In genomic region chr17:68600881-68601564, GRCh38 we compare ENCODE assay signal across 1 cellular context.
TF ChIP-seq lines count a peak whose summit lies in the region.

FAM20A (minus strand) TSS chr17:68601367; CDS start chr17:68600666, 701 bp downstream.

TF ChIP-seq in HEK293, 187 proteins besides CTCF, POLR2A, EP300 and RAD21 (continued from another document):
- TF ChIP-seq, protein P1, sequence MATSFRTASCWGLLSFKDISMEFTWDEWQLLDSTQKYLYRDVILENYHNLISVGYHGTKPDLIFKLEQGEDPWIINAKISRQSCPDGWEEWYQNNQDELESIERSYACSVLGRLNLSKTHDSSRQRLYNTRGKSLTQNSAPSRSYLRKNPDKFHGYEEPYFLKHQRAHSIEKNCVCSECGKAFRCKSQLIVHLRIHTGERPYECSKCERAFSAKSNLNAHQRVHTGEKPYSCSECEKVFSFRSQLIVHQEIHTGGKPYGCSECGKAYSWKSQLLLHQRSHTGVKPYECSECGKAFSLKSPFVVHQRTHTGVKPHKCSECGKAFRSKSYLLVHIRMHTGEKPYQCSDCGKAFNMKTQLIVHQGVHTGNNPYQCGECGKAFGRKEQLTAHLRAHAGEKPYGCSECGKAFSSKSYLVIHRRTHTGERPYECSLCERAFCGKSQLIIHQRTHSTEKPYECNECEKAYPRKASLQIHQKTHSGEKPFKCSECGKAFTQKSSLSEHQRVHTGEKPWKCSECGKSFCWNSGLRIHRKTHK (tag by site-specific recombination; IDR thresholded peaks at IDR 0.05) = no peak
- no peak for TF ChIP-seq ZSCAN16 (tag by site-specific recombination; IDR thresholded peaks at IDR 0.05)
- no peak for TF ChIP-seq ZNF169 (tag by site-specific recombination; IDR thresholded peaks at IDR 0.05)
- TF ChIP-seq ZFP3 (tag by site-specific recombination; IDR thresholded peaks at IDR 0.05; ENCODE audit: low read depth) = no peak
